In genomic region chr9:76637426-76637825, GRCh38 we compare ENCODE assay signal across 14 cellular contexts.
DNase-seq lines count a peak whose midpoint lies in the region; ATAC-seq and TF ChIP-seq lines count a peak whose summit lies in the region.
"Had no signal": no experiment of that assay in that cellular context is flagged by ENCODE, and none has a peak within 500 bp of the region (broad histone marks: within the 10 kb centered on the region; RNA-seq: fewer than 3 reads in every experiment).

No MANE protein-coding gene starts in this region.

- H3F3A ChIP-seq in GM23338 (replicated peaks; ENCODE audit: low read depth): no peaks in the 10 kb centered on the region

- H3K27ac ChIP-seq in RWPE2 (ENCODE audit: poor library complexity, severe bottlenecking): peak overlapping the region; percentile 64
- peak overlapping the region; percentile 65 for H3K27ac ChIP-seq in parathyroid adenoma
- H3K27ac ChIP-seq in GM23338 (ENCODE audit: low read depth): no peak overlapping the region
- H3K27ac ChIP-seq: GM23248, Peyer's patch had no signal

- no peak overlapping the region for H3K4me3 Mint-ChIP-seq in activated naive CD4-positive, alpha-beta T cell treated with anti-CD3 and anti-CD28 coated beads, Interleukin-2, amount 50 U/mL, for 24 hours
- H3K4me3 Mint-ChIP-seq in activated naive CD4-positive, alpha-beta T cell treated with anti-CD3 and anti-CD28 coated beads, Interleukin-2, amount 10 ng/mL, durations not matched to agents 7 days and 5 days: no peak overlapping the region
- no peak overlapping the region for H3K4me3 Mint-ChIP-seq in GM23338

- no peaks in the 10 kb centered on the region for H3K79me2 ChIP-seq in parathyroid adenoma
- H3K79me2 ChIP-seq in GM23338 (replicated peaks; ENCODE audit: insufficient read depth): no peaks in the 10 kb centered on the region

- H2AFZ ChIP-seq in parathyroid adenoma: no peak overlapping the region
- H2AFZ ChIP-seq in GM23338: no peak overlapping the region
- H2AFZ ChIP-seq: GM23248 had no signal

- H3K4me2 ChIP-seq in parathyroid adenoma (ENCODE audit: low read length) (no peak overlapping the region), GM23338 (no peak overlapping the region)

- ATAC-seq in RWPE2 (ENCODE audit: low read depth): peak; percentile 62
- ATAC-seq in GM23338: no peak
- ATAC-seq: HepG2 had no signal

- H3K36me3 ChIP-seq in RWPE2 (ENCODE audit: low read depth) (no peaks in the 10 kb centered on the region), parathyroid adenoma (ENCODE audit: control insufficient read depth, insufficient read depth, low read length) (no peaks in the 10 kb centered on the region), GM23338 (ENCODE audit: insufficient read depth) (no peaks in the 10 kb centered on the region)

- H3K9me2 ChIP-seq in GM23338 (ENCODE audit: insufficient read depth): no peaks in the 10 kb centered on the region

- H3K4me1 ChIP-seq in RWPE2 (ENCODE audit: insufficient read depth, poor library complexity, severe bottlenecking): peaks cover 18% of the 10 kb centered on the region
- H3K4me1 ChIP-seq in parathyroid adenoma: peaks cover 24% of the 10 kb centered on the region
- 0 out of 2 replicates have a peak, but pooled peaks cover 7% of the 10 kb centered on the region for H3K4me1 ChIP-seq in GM23338 (ENCODE audit: insufficient read depth)

- CTCF ChIA-PET in activated naive CD4-positive, alpha-beta T cell treated with anti-CD3 and anti-CD28 coated beads, Interleukin-2, amount 10 ng/mL, durations not matched to agents 7 days and 5 days (lab: Charles Lee): no interaction called here

- no peaks in the 10 kb centered on the region for H4K20me1 ChIP-seq in GM23338 (replicated peaks; ENCODE audit: insufficient read depth)

- H3K36me3 Mint-ChIP-seq in activated naive CD4-positive, alpha-beta T cell treated with anti-CD3 and anti-CD28 coated beads, Interleukin-2, amount 50 U/mL, for 24 hours: no peaks in the 10 kb centered on the region
- H3K36me3 Mint-ChIP-seq in activated naive CD4-positive, alpha-beta T cell treated with anti-CD3 and anti-CD28 coated beads, Interleukin-2, amount 10 ng/mL, durations not matched to agents 7 days and 5 days: no peaks in the 10 kb centered on the region
- H3K36me3 Mint-ChIP-seq in GM23338 (ENCODE audit: low read depth): no peaks in the 10 kb centered on the region

- H3K27ac Mint-ChIP-seq in activated naive CD4-positive, alpha-beta T cell treated with anti-CD3 and anti-CD28 coated beads, Interleukin-2, amount 50 U/mL, for 24 hours: peak overlapping the region; percentile 26
- no peak overlapping the region for H3K27ac Mint-ChIP-seq in activated naive CD4-positive, alpha-beta T cell treated with anti-CD3 and anti-CD28 coated beads, Interleukin-2, amount 10 ng/mL, durations not matched to agents 7 days and 5 days
- no peak overlapping the region for H3K27ac Mint-ChIP-seq in GM23338

- DNase-seq in activated naive CD4-positive, alpha-beta T cell treated with anti-CD3 and anti-CD28 coated beads, Interleukin-2, amount 10 ng/mL, durations not matched to agents 7 days and 5 days: no peak
- DNase-seq in Jurkat, Clone E6-1 (ENCODE audit: low read depth, low spot score): peak; percentile 27
- DNase-seq in RWPE2 (ENCODE audit: low spot score): no peak
- no peak for DNase-seq in GM23338 (ENCODE audit: low spot score)
- DNase-seq in NCI-H510A treated with DMSO at 0.1 percent for 48 hours (lab: John Stamatoyannopoulos, UW): no peak
- DNase-seq in SK-N-DZ (ENCODE audit: low spot score): no peak
- DNase-seq: GM23248, NCI-H1436 treated with DMSO at 0.1 percent for 48 hours, NCI-H345, Peyer's patch, SHP77 treated with DMSO at 0.1 percent for 48 hours had no signal

- TF ChIP-seq CTCF in RWPE2 (IDR thresholded peaks at IDR 0.05; ENCODE audit: poor library complexity, severe bottlenecking) (no peak), parathyroid adenoma (IDR thresholded peaks at IDR 0.05) (no peak), GM23338 (conservative IDR thresholded peaks at IDR 0.05; ENCODE audit: low read depth in 2 of 2) (no peak)

- H3K9me3 ChIP-seq in RWPE2 (ENCODE audit: severe bottlenecking) (no peaks in the 10 kb centered on the region), parathyroid adenoma (ENCODE audit: control insufficient read depth, low read length) (no peaks in the 10 kb centered on the region)
- H3K9me3 ChIP-seq: Peyer's patch had no signal

- no peaks in the 10 kb centered on the region for H3K27me3 Mint-ChIP-seq in activated naive CD4-positive, alpha-beta T cell treated with anti-CD3 and anti-CD28 coated beads, Interleukin-2, amount 50 U/mL, for 24 hours
- no peaks in the 10 kb centered on the region for H3K27me3 Mint-ChIP-seq in activated naive CD4-positive, alpha-beta T cell treated with anti-CD3 and anti-CD28 coated beads, Interleukin-2, amount 10 ng/mL, durations not matched to agents 7 days and 5 days
- H3K27me3 Mint-ChIP-seq in GM23338 (ENCODE audit: insufficient read depth, low read depth, poor library complexity): no peaks in the 10 kb centered on the region

- no peak overlapping the region for H3K9ac ChIP-seq in parathyroid adenoma
- H3K9ac ChIP-seq: GM23248 had no signal

- no peaks in the 10 kb centered on the region for H3K27me3 ChIP-seq in RWPE2 (ENCODE audit: insufficient read depth, poor library complexity, severe bottlenecking)
- no peaks in the 10 kb centered on the region for H3K27me3 ChIP-seq in parathyroid adenoma (ENCODE audit: control insufficient read depth, insufficient read depth, low read length)
- H3K27me3 ChIP-seq in GM23338 (ENCODE audit: insufficient read depth): no peaks in the 10 kb centered on the region
- H3K27me3 ChIP-seq: Peyer's patch had no signal

- H3K4me3 ChIP-seq in Jurkat, Clone E6-1 (ENCODE audit: low read length): no peak overlapping the region
- no peak overlapping the region for H3K4me3 ChIP-seq in RWPE2 (ENCODE audit: severe bottlenecking)
- H3K4me3 ChIP-seq in parathyroid adenoma (ENCODE audit: low read depth, low read length): no peak overlapping the region
- H3K4me3 ChIP-seq in GM23338: no peak overlapping the region
- H3K4me3 ChIP-seq: GM23248, Peyer's patch had no signal

- H3K9me3 Mint-ChIP-seq in activated naive CD4-positive, alpha-beta T cell treated with anti-CD3 and anti-CD28 coated beads, Interleukin-2, amount 50 U/mL, for 24 hours: no peaks in the 10 kb centered on the region
- H3K9me3 Mint-ChIP-seq in activated naive CD4-positive, alpha-beta T cell treated with anti-CD3 and anti-CD28 coated beads, Interleukin-2, amount 10 ng/mL, durations not matched to agents 7 days and 5 days: no peaks in the 10 kb centered on the region
- no peaks in the 10 kb centered on the region for H3K9me3 Mint-ChIP-seq in GM23338

- peaks cover 11% of the 10 kb centered on the region for H3K4me1 Mint-ChIP-seq in activated naive CD4-positive, alpha-beta T cell treated with anti-CD3 and anti-CD28 coated beads, Interleukin-2, amount 50 U/mL, for 24 hours
- peaks cover 13% of the 10 kb centered on the region for H3K4me1 Mint-ChIP-seq in activated naive CD4-positive, alpha-beta T cell treated with anti-CD3 and anti-CD28 coated beads, Interleukin-2, amount 10 ng/mL, durations not matched to agents 7 days and 5 days
- peaks cover 15% of the 10 kb centered on the region for H3K4me1 Mint-ChIP-seq in GM23338

TF ChIP-seq in GM23338, 12 proteins besides CTCF, POLR2A, EP300 and RAD21 (continues in another document):
- TF ChIP-seq, protein P1, sequence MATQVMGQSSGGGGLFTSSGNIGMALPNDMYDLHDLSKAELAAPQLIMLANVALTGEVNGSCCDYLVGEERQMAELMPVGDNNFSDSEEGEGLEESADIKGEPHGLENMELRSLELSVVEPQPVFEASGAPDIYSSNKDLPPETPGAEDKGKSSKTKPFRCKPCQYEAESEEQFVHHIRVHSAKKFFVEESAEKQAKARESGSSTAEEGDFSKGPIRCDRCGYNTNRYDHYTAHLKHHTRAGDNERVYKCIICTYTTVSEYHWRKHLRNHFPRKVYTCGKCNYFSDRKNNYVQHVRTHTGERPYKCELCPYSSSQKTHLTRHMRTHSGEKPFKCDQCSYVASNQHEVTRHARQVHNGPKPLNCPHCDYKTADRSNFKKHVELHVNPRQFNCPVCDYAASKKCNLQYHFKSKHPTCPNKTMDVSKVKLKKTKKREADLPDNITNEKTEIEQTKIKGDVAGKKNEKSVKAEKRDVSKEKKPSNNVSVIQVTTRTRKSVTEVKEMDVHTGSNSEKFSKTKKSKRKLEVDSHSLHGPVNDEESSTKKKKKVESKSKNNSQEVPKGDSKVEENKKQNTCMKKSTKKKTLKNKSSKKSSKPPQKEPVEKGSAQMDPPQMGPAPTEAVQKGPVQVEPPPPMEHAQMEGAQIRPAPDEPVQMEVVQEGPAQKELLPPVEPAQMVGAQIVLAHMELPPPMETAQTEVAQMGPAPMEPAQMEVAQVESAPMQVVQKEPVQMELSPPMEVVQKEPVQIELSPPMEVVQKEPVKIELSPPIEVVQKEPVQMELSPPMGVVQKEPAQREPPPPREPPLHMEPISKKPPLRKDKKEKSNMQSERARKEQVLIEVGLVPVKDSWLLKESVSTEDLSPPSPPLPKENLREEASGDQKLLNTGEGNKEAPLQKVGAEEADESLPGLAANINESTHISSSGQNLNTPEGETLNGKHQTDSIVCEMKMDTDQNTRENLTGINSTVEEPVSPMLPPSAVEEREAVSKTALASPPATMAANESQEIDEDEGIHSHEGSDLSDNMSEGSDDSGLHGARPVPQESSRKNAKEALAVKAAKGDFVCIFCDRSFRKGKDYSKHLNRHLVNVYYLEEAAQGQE (IDR thresholded peaks at IDR 0.05; ENCODE audit: unreplicated experiment): no peak
- no peak for TF ChIP-seq STAT1 (IDR thresholded peaks at IDR 0.05; ENCODE audit: unreplicated experiment)
